Comparison of ENCODE assay signal across 8 cellular contexts in the genomic region with DNA sequence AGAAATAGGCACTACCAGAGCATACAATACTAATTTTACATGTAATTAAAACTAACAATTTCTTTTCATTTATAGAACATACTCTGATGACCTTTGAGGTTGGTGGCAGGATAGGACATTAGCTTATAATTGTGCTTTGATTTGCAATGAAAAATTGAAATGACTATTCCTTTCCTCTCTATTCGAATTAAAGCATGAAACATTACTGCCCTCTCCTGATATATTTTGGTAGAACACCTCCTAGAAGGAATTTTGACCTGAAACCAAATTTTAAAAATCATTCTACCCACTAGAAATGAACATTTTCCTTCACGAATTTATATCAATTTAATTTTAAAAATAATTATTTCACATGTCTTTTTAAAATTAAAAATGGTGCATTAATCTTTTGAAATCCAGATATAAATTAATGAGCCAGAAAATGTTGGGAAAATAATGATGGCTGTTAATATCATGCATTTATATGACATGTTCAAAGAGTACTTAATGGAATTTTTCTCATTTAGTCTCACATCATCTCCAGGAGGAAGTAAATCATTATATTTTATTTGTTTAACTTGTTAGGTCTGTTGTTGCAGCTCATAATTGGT.
DNase-seq lines count a peak whose midpoint lies in the region; ATAC-seq and TF ChIP-seq lines count a peak whose summit lies in the region.

No MANE protein-coding gene starts in this region.

- peak; percentile 26 for TF ChIP-seq CTCF in GM10248 (IDR thresholded peaks at IDR 0.05; ENCODE audit: control extremely low read depth, extremely low read depth, low read depth, missing control alignments)
- TF ChIP-seq CTCF in coronary artery (IDR thresholded peaks at IDR 0.05), result peak; percentile 33
- peak; percentile 68 for TF ChIP-seq CTCF in osteocyte (IDR thresholded peaks at IDR 0.05)
- no peak for TF ChIP-seq CTCF in ovary (IDR thresholded peaks at IDR 0.05)

- H3K4me3 Mint-ChIP-seq in osteocyte (ENCODE audit: unreplicated experiment) (no peak overlapping the region), T-cell (no peak overlapping the region)

- TF ChIP-seq POLR2A in ovary (IDR thresholded peaks at IDR 0.05), result no peak

- H3K36me3 ChIP-seq in ovary, result no peaks in the 10 kb centered on the region

- H3K9me3 Mint-ChIP-seq in osteocyte (ENCODE audit: unreplicated experiment) (peaks cover 6% of the 10 kb centered on the region), T-cell (peaks cover 5 to 13% (median 6%) of the 10 kb centered on the region in 3 donors)

- no peaks in the 10 kb centered on the region for H3K4me1 ChIP-seq in ovary (ENCODE audit: insufficient read depth)

- no peaks in the 10 kb centered on the region for H3K9me3 ChIP-seq in ovary

- CTCF ChIA-PET in GM10248 (lab: Yijun Ruan, JAX) (interaction anchor here (1.3 kb wide), 1 partner anchor 11 kb away, joined by 3 read pairs; no protein-coding TSS in a partner anchor), T-cell (lab: Charles Lee) (no interaction called here)

- POLR2A ChIA-PET in GM10248 (lab: Yijun Ruan, JAX), result no interaction called here
- POLR2A ChIA-PET in T-cell (lab: Charles Lee), result no interaction called here

- H3K4me1 Mint-ChIP-seq in osteocyte (ENCODE audit: unreplicated experiment) (no peaks in the 10 kb centered on the region), T-cell (no peaks in the 10 kb centered on the region)

- TF ChIP-seq EP300 in ovary (IDR thresholded peaks at IDR 0.05), result no peak

- H3K27ac ChIP-seq in coronary artery (no peak overlapping the region), ovary (no peak overlapping the region)

- DNase-seq in GM10248 (ENCODE audit: extremely low spot score) (no peak), NCI-H1417 treated with DMSO at 0.1 percent for 48 hours (lab: John Stamatoyannopoulos, UW) (peak; percentile 18), coronary artery (ENCODE audit: low spot score) (no peak), osteocyte (ENCODE audit: extremely low spot score, unreplicated experiment) (no peak), T-cell (no peak), ovary (no peak)

- peaks cover 21% of the 10 kb centered on the region for H3K27me3 Mint-ChIP-seq in osteocyte (ENCODE audit: unreplicated experiment)
- H3K27me3 Mint-ChIP-seq in T-cell, result no peaks in the 10 kb centered on the region

- H3K36me3 Mint-ChIP-seq in osteocyte (ENCODE audit: unreplicated experiment), result no peaks in the 10 kb centered on the region
- H3K36me3 Mint-ChIP-seq in T-cell, result no peaks in the 10 kb centered on the region

- intact Hi-C loops in ovary (cut with DNase I), result no loop called here

- no peak overlapping the region for H3K4me3 ChIP-seq in coronary artery
- no peak overlapping the region for H3K4me3 ChIP-seq in ovary

- no peak overlapping the region for H3K27ac Mint-ChIP-seq in osteocyte (ENCODE audit: unreplicated experiment)
- H3K27ac Mint-ChIP-seq in T-cell, result no peak overlapping the region

- no peaks in the 10 kb centered on the region for H3K27me3 ChIP-seq in ovary

- ATAC-seq in GM21529 (IDR thresholded peaks at IDR 0.05; ENCODE audit: unreplicated experiment) (no peak), T-cell (replicated peaks in 1 of 4) (no peak), GM18861 (IDR thresholded peaks at IDR 0.05; ENCODE audit: unreplicated experiment) (no peak)

- WGBS in ovary, 3 donors, result 0 to 2% (median 1%) methylated on average over 2 of the region's 2 CpGs

Comparison
In these comparisons a context has a peak if more than half of its experiments do, and no peak if none do; other contexts are left out.
1. CTCF ChIP-seq: peak in GM10248 (single experiment), coronary artery (single experiment) and osteocyte (single experiment); none in ovary (0 of 3).